ENCODE assay signal across 8 cellular contexts in genomic region chr1:143974416-143974815, GRCh38. TPM values are rescaled to one million over a fixed set of nuclear protein-coding genes. Genes with fewer than 3 reads are reported as not detected.
DNase-seq lines count a peak whose midpoint lies in the region; ATAC-seq and TF ChIP-seq lines count a peak whose summit lies in the region.
"Not testable (repeated sequence)": the region's sequence is repeated elsewhere in the genome, so short reads cannot be mapped to it uniquely, and the experiment has no call there.

No MANE protein-coding gene starts in this region.

- not testable (repeated sequence) for H3K9me3 Mint-ChIP-seq in CD4-positive, CD25-positive, alpha-beta regulatory T cell; WTC11; brain; neural crest cell; stimulated activated naive CD8-positive, alpha-beta T cell treated with anti-CD3 and anti-CD28 coated beads, Interleukin-15, Interleukin-2, amounts not matched to agents 100 ng/mL and 50 ng/mL, for 24 hours

- DNase-seq in CD4-positive, CD25-positive, alpha-beta regulatory T cell, result peak in 2 of 3 donors; percentile 0 to 1
- DNase-seq in Karpas-422 (peak; percentile 40), WTC11 (ENCODE audit: low spot score) (peak; percentile 15), fibroblast of gingiva (ENCODE audit: low read depth) (peak; percentile 0), iris pigment epithelial cell (ENCODE audit: low read depth) (peak; percentile 1), neural crest cell (ENCODE audit: low read depth, low spot score) (peak; percentile 3)

- H4K20me1 ChIP-seq in Karpas-422 (ENCODE audit: insufficient read depth, low read depth, low read length), result not testable (repeated sequence)

- H3K27ac Mint-ChIP-seq in CD4-positive, CD25-positive, alpha-beta regulatory T cell; WTC11; neural crest cell (ENCODE audit: unreplicated experiment); stimulated activated naive CD8-positive, alpha-beta T cell treated with anti-CD3 and anti-CD28 coated beads, Interleukin-15, Interleukin-2, amounts not matched to agents 100 ng/mL and 50 ng/mL, for 24 hours: not testable (repeated sequence)
- H3K27ac Mint-ChIP-seq in brain, result peak overlapping the region in 1 of 5 experiments; percentile 93

- not testable (repeated sequence) for ATAC-seq in CD4-positive, CD25-positive, alpha-beta regulatory T cell (ENCODE audit: low read depth in 2 of 2); WTC11

- not testable (repeated sequence) for H3K27me3 Mint-ChIP-seq in CD4-positive, CD25-positive, alpha-beta regulatory T cell; WTC11 (ENCODE audit: low read depth); brain; neural crest cell (ENCODE audit: low read depth); stimulated activated naive CD8-positive, alpha-beta T cell treated with anti-CD3 and anti-CD28 coated beads, Interleukin-15, Interleukin-2, amounts not matched to agents 100 ng/mL and 50 ng/mL, for 24 hours

- not testable (repeated sequence) for H3K9me3 ChIP-seq in CD4-positive, CD25-positive, alpha-beta regulatory T cell (ENCODE audit: control insufficient read depth in 2 of 2, low read length in 2 of 2); Karpas-422 (ENCODE audit: low read length)

- CTCF ChIA-PET in WTC11 (lab: Charles Lee), result not testable (repeated sequence)

- not testable (repeated sequence) for H3K27ac ChIP-seq in CD4-positive, CD25-positive, alpha-beta regulatory T cell (ENCODE audit: insufficient read depth, low read length, poor library complexity, severe bottlenecking); Karpas-422 (ENCODE audit: low read length)

- TF ChIP-seq CTCF in WTC11 (IDR thresholded peaks at IDR 0.05); brain (conservative IDR thresholded peaks at IDR 0.05); neural crest cell (conservative IDR thresholded peaks at IDR 0.05): not testable (repeated sequence)

- not testable (repeated sequence) for H3K36me3 ChIP-seq in CD4-positive, CD25-positive, alpha-beta regulatory T cell (ENCODE audit: control insufficient read depth, insufficient read depth, low read length); Karpas-422 (ENCODE audit: insufficient read depth, low read length)

- H3K4me3 ChIP-seq in CD4-positive, CD25-positive, alpha-beta regulatory T cell (ENCODE audit: low read depth, low read length), result not testable (repeated sequence)
- H3K4me3 ChIP-seq in Karpas-422 (ENCODE audit: low read length), result peak overlapping the region; percentile 51; the same call in 1 of the 2 replicates

- POLR2A ChIA-PET in WTC11 (lab: Charles Lee), result not testable (repeated sequence)

- H3K27me3 ChIP-seq in CD4-positive, CD25-positive, alpha-beta regulatory T cell (ENCODE audit: control insufficient read depth, insufficient read depth, low read length); Karpas-422 (ENCODE audit: low read length): not testable (repeated sequence)

- not testable (repeated sequence) for H2AFZ ChIP-seq in Karpas-422 (ENCODE audit: low read length)

- peak overlapping the region; percentile 39; the same call in 1 of the 2 replicates for H3K9ac ChIP-seq in Karpas-422 (ENCODE audit: low read length)

- H3K4me2 ChIP-seq in Karpas-422 (ENCODE audit: low read depth, low read length, poor library complexity, severe bottlenecking), result peak overlapping the region; percentile 58

- not testable (repeated sequence) for H3K9me2 ChIP-seq in Karpas-422 (replicated peaks; ENCODE audit: insufficient read depth, low read length)

- not testable (repeated sequence) for H3K36me3 Mint-ChIP-seq in CD4-positive, CD25-positive, alpha-beta regulatory T cell; WTC11; brain; neural crest cell (ENCODE audit: low read depth); stimulated activated naive CD8-positive, alpha-beta T cell treated with anti-CD3 and anti-CD28 coated beads, Interleukin-15, Interleukin-2, amounts not matched to agents 100 ng/mL and 50 ng/mL, for 24 hours (ENCODE audit: low read depth)

- not testable (repeated sequence) for H3K4me1 Mint-ChIP-seq in CD4-positive, CD25-positive, alpha-beta regulatory T cell; WTC11; brain; neural crest cell; stimulated activated naive CD8-positive, alpha-beta T cell treated with anti-CD3 and anti-CD28 coated beads, Interleukin-15, Interleukin-2, amounts not matched to agents 100 ng/mL and 50 ng/mL, for 24 hours (ENCODE audit: low read depth)

- not testable (repeated sequence) for H3K4me1 ChIP-seq in CD4-positive, CD25-positive, alpha-beta regulatory T cell (ENCODE audit: control insufficient read depth, insufficient read depth, low read length, poor library complexity, severe bottlenecking); Karpas-422 (ENCODE audit: low read length)

- H3K79me2 ChIP-seq in Karpas-422 (ENCODE audit: low read length), result not testable (repeated sequence)

- peak overlapping the region in 3 of 4 donors; percentile 78 to 97 (median 86) for H3K4me3 Mint-ChIP-seq in CD4-positive, CD25-positive, alpha-beta regulatory T cell
- peak overlapping the region; percentile 69 for H3K4me3 Mint-ChIP-seq in WTC11
- H3K4me3 Mint-ChIP-seq in brain, result peak overlapping the region; percentile 41 to 93 (median 87)
- H3K4me3 Mint-ChIP-seq in neural crest cell, result peak overlapping the region; percentile 92
- peak overlapping the region; percentile 71 for H3K4me3 Mint-ChIP-seq in stimulated activated naive CD8-positive, alpha-beta T cell treated with anti-CD3 and anti-CD28 coated beads, Interleukin-15, Interleukin-2, amounts not matched to agents 100 ng/mL and 50 ng/mL, for 24 hours

RNA-seq across cellular contexts. Expression of gene FAM72C, which starts 2.6 kb away (rescaled TPM):
- not detected for total RNA-seq in CD4-positive, CD25-positive, alpha-beta regulatory T cell
- under 1 TPM; 0.10 to 0.24 (median 0.19) TPM for polyA plus RNA-seq in CD4-positive, CD25-positive, alpha-beta regulatory T cell
- total RNA-seq in Karpas-422 (2014; rRNA removed; shearing (Covaris generic); ENCODE audit: low replicate concordance), result 13.7 and 24.2 TPM in 2 replicates
- total RNA-seq in WTC11 (2021) (14.7 to 17.5 TPM (median 15.7 TPM) in 3 replicates), neural crest cell (5.1 and 7.1 TPM in 2 replicates)
- polyA plus RNA-seq in brain (ENCODE audit: insufficient read depth, low read depth, low replicate concordance), result 7.8 TPM
